ENCODE assay signal across 15 cellular contexts in the genomic region with DNA sequence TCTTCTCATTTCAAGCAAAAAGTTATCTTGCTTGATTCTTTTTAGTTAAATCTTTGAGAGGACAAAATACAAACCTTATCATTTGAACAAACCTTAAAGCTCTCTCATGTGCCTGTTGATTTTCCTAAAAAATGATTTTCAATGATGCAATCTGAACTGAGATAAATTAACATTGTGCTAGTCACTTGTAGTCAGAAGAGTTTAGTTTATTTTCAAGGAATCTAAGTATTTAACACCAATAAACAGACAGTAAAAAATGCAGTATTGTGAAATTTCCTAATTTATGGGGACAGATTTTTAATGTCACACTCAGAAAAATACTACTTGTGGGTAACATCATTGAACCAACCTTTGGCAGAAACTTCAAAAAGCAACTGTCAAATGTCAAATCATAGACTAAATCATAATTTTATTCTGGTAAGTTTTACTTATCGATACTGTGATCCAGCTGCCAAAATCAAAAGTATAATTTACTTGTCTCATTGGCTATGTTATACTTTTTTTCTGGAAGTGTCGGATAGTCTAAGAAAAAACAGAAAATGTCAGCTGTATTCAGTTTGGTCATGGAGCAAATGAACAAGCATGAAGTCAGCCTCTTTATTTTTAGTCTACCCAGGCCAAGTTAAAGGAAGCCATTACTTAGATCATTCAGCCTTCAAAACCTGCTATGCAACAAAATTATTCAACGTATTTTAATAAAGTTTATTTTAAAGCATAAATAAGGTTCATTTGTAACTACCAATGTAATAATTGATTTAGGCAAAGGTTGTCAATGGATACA. TPM values are rescaled to one million over a fixed set of nuclear protein-coding genes. Genes with fewer than 3 reads are reported as not detected.
DNase-seq lines count a peak whose midpoint lies in the region; FAIRE-seq and TF ChIP-seq lines count a peak whose summit lies in the region.
"Had no signal": no experiment of that assay in that cellular context is flagged by ENCODE, and none has a peak within 500 bp of the region (broad histone marks: within the 10 kb centered on the region; RNA-seq: fewer than 3 reads in every experiment).

No MANE protein-coding gene starts in this region.

- H3K9me3 Mint-ChIP-seq in CD4-positive, alpha-beta memory T cell, result peaks cover 0 to 2% (median 0%) of the 10 kb centered on the region in 8 donors

- no peaks in the 10 kb centered on the region for H3K79me2 ChIP-seq in endothelial cell of umbilical vein (ENCODE audit: control insufficient read depth, insufficient read depth, low read length)

- H3K27me3 Mint-ChIP-seq in CD4-positive, alpha-beta memory T cell, result peaks cover 7 to 8% of the 10 kb centered on the region in 2 donors

- H3K36me3 ChIP-seq in endothelial cell of umbilical vein (ENCODE audit: control insufficient read depth in 2 of 2, extremely low read depth in 1 of 2, insufficient read depth in 2 of 2, low read length in 2 of 2), result no peaks in the 10 kb centered on the region
- no peaks in the 10 kb centered on the region for H3K36me3 ChIP-seq in neutrophil
- H3K36me3 ChIP-seq in CD4-positive, alpha-beta memory T cell (ENCODE audit: insufficient read depth, low read length), result no peaks in the 10 kb centered on the region
- H3K36me3 ChIP-seq: BLaER1 had no signal

- H3K36me3 Mint-ChIP-seq in CD4-positive, alpha-beta memory T cell, result no peaks in the 10 kb centered on the region

- dilution Hi-C loops in endothelial cell of umbilical vein (cut with MboI; ENCODE audit: extremely low pct_ligation_motif_present, low sequenced_read_pairs), result no loop called here

- H3K4me1 Mint-ChIP-seq in CD4-positive, alpha-beta memory T cell, result peaks cover 0 to 8% (median 3%) of the 10 kb centered on the region in 4 donors
- H3K4me1 Mint-ChIP-seq: H9 had no signal

- H4K20me1 ChIP-seq in endothelial cell of umbilical vein (replicated peaks; ENCODE audit: control insufficient read depth, extremely low read depth, insufficient read depth, low read length), result no peaks in the 10 kb centered on the region
- H4K20me1 ChIP-seq: BLaER1 had no signal

- CTCF ChIA-PET in endothelial cell of umbilical vein (lab: Charles Lee), result no interaction called here
- CTCF ChIA-PET in CD4-positive, alpha-beta memory T cell (lab: Charles Lee; ENCODE audit: partially characterized antibody), result no interaction called here

- H3K9me3 ChIP-seq in endothelial cell of umbilical vein (replicated peaks; ENCODE audit: control insufficient read depth, insufficient read depth, low read length) (no peaks in the 10 kb centered on the region), neutrophil (no peaks in the 10 kb centered on the region)
- H3K9me3 ChIP-seq in CD4-positive, alpha-beta memory T cell (ENCODE audit: control insufficient read depth in 1 of 2, low read length in 2 of 2), result no peaks in the 10 kb centered on the region
- H3K9me3 ChIP-seq: BLaER1 had no signal

- no peak overlapping the region for H3K4me3 Mint-ChIP-seq in CD4-positive, alpha-beta memory T cell
- H3K4me3 Mint-ChIP-seq: H9 had no signal

- POLR2A ChIA-PET in endothelial cell of umbilical vein (lab: Charles Lee), result no interaction called here
- POLR2A ChIA-PET in CD4-positive, alpha-beta memory T cell (lab: Charles Lee; ENCODE audit: partially characterized antibody), result no interaction called here

- H3K27ac ChIP-seq in endothelial cell of umbilical vein (ENCODE audit: insufficient read depth, low read depth, low read length) (no peak overlapping the region), neutrophil (peak overlapping the region; percentile 86)
- no peak overlapping the region for H3K27ac ChIP-seq in CD4-positive, alpha-beta memory T cell (ENCODE audit: low read depth, low read length)
- H3K27ac ChIP-seq: BLaER1 had no signal

- no peak overlapping the region for H3K9ac ChIP-seq in endothelial cell of umbilical vein (replicated peaks; ENCODE audit: extremely low read depth, insufficient read depth, low read length)
- H3K9ac ChIP-seq: BLaER1 had no signal

- H3K4me1 ChIP-seq in endothelial cell of umbilical vein (ENCODE audit: control insufficient read depth, extremely low read depth, insufficient read depth, low read length) (no peaks in the 10 kb centered on the region), neutrophil (ENCODE audit: control insufficient read depth in 1 of 2, insufficient read depth in 1 of 2, low read depth in 1 of 2, low read length in 1 of 2) (peaks cover 53 to 57% of the 10 kb centered on the region in 2 experiments)
- H3K4me1 ChIP-seq in CD4-positive, alpha-beta memory T cell (ENCODE audit: insufficient read depth, low read length), result no peaks in the 10 kb centered on the region
- H3K4me1 ChIP-seq: BLaER1 had no signal

- intact Hi-C loops in endothelial cell of umbilical vein (cut with micrococcal nuclease), result no loop called here
- intact Hi-C loops in CD4-positive, alpha-beta memory T cell (cut with micrococcal nuclease), result no loop called here

- no peaks in the 10 kb centered on the region for H3K9me1 ChIP-seq in endothelial cell of umbilical vein (replicated peaks; ENCODE audit: control insufficient read depth, extremely low read depth, insufficient read depth, low read length)

- no TSS peak for BruUV-seq in endothelial cell of umbilical vein (replicated peaks; lab: Mats Ljungman, UMichigan)

- TF ChIP-seq CTCF in AG10803 (conservative IDR thresholded peaks at IDR 0.05; ENCODE audit: low read length) (no peak), endothelial cell of umbilical vein (IDR thresholded peaks at IDR 0.05; ENCODE audit: extremely low read depth in 1 of 2, insufficient read depth in 1 of 2, low read depth in 1 of 2, low read length in 2 of 2) (no peak), neutrophil (IDR thresholded peaks at IDR 0.05) (no peak)

- FAIRE-seq in H54 (lab: Jason Lieb, UNC), result peak; percentile 15
- peak; percentile 18 for FAIRE-seq in endothelial cell of umbilical vein (lab: Jason Lieb, UNC)

- H3K4me3 ChIP-seq in AG10803 (ENCODE audit: low read length), result no peak overlapping the region
- no peak overlapping the region for H3K4me3 ChIP-seq in endothelial cell of umbilical vein (replicated peaks in 1 of 3; ENCODE audit: insufficient read depth in 1 of 3, low read depth in 1 of 3, low read length in 3 of 3)
- H3K4me3 ChIP-seq in neutrophil (ENCODE audit: low read depth in 1 of 2, low read length in 1 of 2), result peak overlapping the region in 1 of 2 experiments; percentile 57
- H3K4me3 ChIP-seq in CD4-positive, alpha-beta memory T cell (ENCODE audit: low read length in 2 of 2), result no peak overlapping the region
- H3K4me3 ChIP-seq: BLaER1 had no signal

- H3K27me3 ChIP-seq in endothelial cell of umbilical vein (ENCODE audit: control insufficient read depth in 2 of 2, insufficient read depth in 2 of 2, low read length in 2 of 2), result no peaks in the 10 kb centered on the region
- H3K27me3 ChIP-seq in neutrophil, result no peaks in the 10 kb centered on the region
- no peaks in the 10 kb centered on the region for H3K27me3 ChIP-seq in CD4-positive, alpha-beta memory T cell (ENCODE audit: insufficient read depth, low read length)
- H3K27me3 ChIP-seq: BLaER1 had no signal

- H2AFZ ChIP-seq in endothelial cell of umbilical vein (ENCODE audit: low read depth, low read length), result no peak overlapping the region

- DNase-seq in AG10803 (ENCODE audit: low read depth) (peak; percentile 35), H54 (ENCODE audit: insufficient read length, low spot score) (no peak), endothelial cell of umbilical vein (ENCODE audit: low read depth, low spot score) (no peak), NCI-H1048 (lab: John Stamatoyannopoulos, UW) (no peak), SKM-1 (lab: John Stamatoyannopoulos, UW; ENCODE audit: unreplicated experiment) (no peak)
- DNase-seq in activated T-cell treated with anti-CD3 and anti-CD28 coated beads, Interleukin-2, amount 50 U/mL, for 1 hour, result no peak
- no peak for DNase-seq in CD4-positive, alpha-beta memory T cell
- DNase-seq: DMS79 treated with DMSO at 0.1 percent for 48 hours, H9, NCI-H1417, NCI-H187 treated with DMSO at 0.1 percent for 48 hours, NCI-H226, NCI-H524 had no signal

- TF ChIP-seq POLR2A in H54 (IDR thresholded peaks at IDR 0.05; ENCODE audit: low read depth, low read length) (no peak), endothelial cell of umbilical vein (IDR thresholded peaks at IDR 0.05; ENCODE audit: low read depth, low read length) (no peak)

- H3K4me2 ChIP-seq in endothelial cell of umbilical vein (ENCODE audit: insufficient read depth, low read length), result no peak overlapping the region
- H3K4me2 ChIP-seq: BLaER1 had no signal

- H3K27ac Mint-ChIP-seq in CD4-positive, alpha-beta memory T cell, result no peak overlapping the region
- H3K27ac Mint-ChIP-seq: H9 had no signal

TF ChIP-seq in endothelial cell of umbilical vein, 7 proteins besides CTCF, POLR2A, EP300 and RAD21:
- no peak for TF ChIP-seq POLR2AphosphoS5 (IDR thresholded peaks at IDR 0.05; ENCODE audit: insufficient read depth, low read depth, low read length)
- TF ChIP-seq EZH2 (IDR thresholded peaks at IDR 0.05; ENCODE audit: borderline replicate concordance, low read depth, low read length, severe bottlenecking), result no peak
- TF ChIP-seq JUN (IDR thresholded peaks at IDR 0.05; ENCODE audit: borderline replicate concordance, insufficient read depth, insufficient read length, low read depth), result no peak
- TF ChIP-seq, protein P1, sequence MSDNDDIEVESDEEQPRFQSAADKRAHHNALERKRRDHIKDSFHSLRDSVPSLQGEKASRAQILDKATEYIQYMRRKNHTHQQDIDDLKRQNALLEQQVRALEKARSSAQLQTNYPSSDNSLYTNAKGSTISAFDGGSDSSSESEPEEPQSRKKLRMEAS (IDR thresholded peaks at IDR 0.05; ENCODE audit: insufficient read depth, insufficient read length), result no peak
- no peak for TF ChIP-seq FOS (IDR thresholded peaks at IDR 0.05; ENCODE audit: borderline replicate concordance, insufficient read depth, low read length)
- TF ChIP-seq GATA2 (IDR thresholded peaks at IDR 0.05; ENCODE audit: insufficient read depth, insufficient read length, low read depth, low read length), result no peak
- TF ChIP-seq MYC (IDR thresholded peaks at IDR 0.05; ENCODE audit: low read depth, low read length), result no peak

RNA-seq across cellular contexts. Expression of a gene that starts 52.4 kb away (rescaled TPM):
- total RNA-seq in endothelial cell of umbilical vein, result 295 and 302 TPM in 2 replicates
- polyA plus RNA-seq in endothelial cell of umbilical vein, result 73.3 and 91.6 TPM in 2 replicates
- polyA plus RNA-seq in endothelial cell of umbilical vein (2011; cell fraction: cytosol; rRNA removed), result 33.7 and 41.2 TPM in 2 replicates
- polyA plus RNA-seq in endothelial cell of umbilical vein (2011; cell fraction: nucleus; rRNA removed), result 145 and 149 TPM in 2 replicates
- 102 and 121 TPM in 2 replicates for polyA plus RNA-seq in endothelial cell of umbilical vein (2012)
- 528 and 540 TPM in 2 replicates for polyA minus RNA-seq in endothelial cell of umbilical vein
- polyA minus RNA-seq in endothelial cell of umbilical vein (2011; cell fraction: cytosol; rRNA and poly(A)+ RNA removed), result 13.1 TPM
- polyA minus RNA-seq in endothelial cell of umbilical vein (2011; cell fraction: nucleus; rRNA and poly(A)+ RNA removed), result 861 and 1,327 TPM in 2 replicates
- total RNA-seq in CD4-positive, alpha-beta memory T cell, result 10 to 100 TPM; 18.0 to 18.2 TPM
- polyA plus RNA-seq in CD4-positive, alpha-beta memory T cell, result 10 to 100 TPM; 10.9 to 11.6 TPM

Comparison
In these comparisons a context has a peak if more than half of its experiments do, and no peak if none do; other contexts are left out.
1. RNA of a gene that starts 52.4 kb away (total RNA-seq): 295 to 302 TPM in endothelial cell of umbilical vein; 18.0 to 18.2 TPM in CD4-positive, alpha-beta memory T cell; every median in the first group is over 10 times any median in the second.